11 cellular contexts compared by ENCODE assay signal in the genomic region with DNA sequence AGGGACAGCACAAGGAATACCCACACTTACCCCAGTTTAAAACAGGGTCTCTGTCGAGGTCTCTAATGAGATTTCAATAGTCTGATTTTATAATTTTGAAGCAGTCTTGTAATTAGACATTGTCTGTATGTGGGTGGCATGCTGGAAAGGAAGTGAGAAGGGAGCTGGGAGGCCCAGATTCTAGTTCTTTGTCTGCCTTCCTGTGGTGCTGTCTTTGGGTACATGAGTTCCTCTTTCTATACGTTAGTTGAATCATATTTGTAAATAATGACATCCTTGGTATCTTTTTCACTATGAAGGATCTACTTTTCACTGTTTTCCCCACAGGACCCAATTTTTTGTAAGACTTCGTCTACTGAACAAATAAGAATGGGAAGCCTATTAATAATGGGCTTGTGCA. TPM values are rescaled to one million over a fixed set of nuclear protein-coding genes. Genes with fewer than 3 reads are reported as not detected.
DNase-seq lines count a peak whose midpoint lies in the region; ATAC-seq, FAIRE-seq and TF ChIP-seq lines count a peak whose summit lies in the region.
"Had no signal": no experiment of that assay in that cellular context is flagged by ENCODE, and none has a peak within 500 bp of the region (broad histone marks: within the 10 kb centered on the region; RNA-seq: fewer than 3 reads in every experiment).

No MANE protein-coding gene starts in this region.

- FAIRE-seq in GM12892 (lab: Jason Lieb, UNC) (peak; percentile 86), HepG2 (lab: Jason Lieb, UNC) (no peak)

- POLR2A ChIA-PET in activated CD8-positive, alpha-beta T cell treated with anti-CD3 and anti-CD28 coated beads for 36 hours (lab: Charles Lee), result no interaction called here
- POLR2A ChIA-PET in HepG2 (lab: Yijun Ruan, JAX), result no interaction called here

- no peaks in the 10 kb centered on the region for H3K4me1 Mint-ChIP-seq in activated CD8-positive, alpha-beta T cell treated with anti-CD3 and anti-CD28 coated beads for 36 hours (ENCODE audit: low read depth)

- H4K20me1 ChIP-seq in HepG2 (ENCODE audit: insufficient read depth, low read length) (no peaks in the 10 kb centered on the region), osteoblast (ENCODE audit: insufficient read depth, low read length) (no peaks in the 10 kb centered on the region)

- H3K36me3 Mint-ChIP-seq in activated CD8-positive, alpha-beta T cell treated with anti-CD3 and anti-CD28 coated beads for 36 hours (ENCODE audit: low read depth), result no peaks in the 10 kb centered on the region

- H3K4me1 ChIP-seq in HepG2 (ENCODE audit: insufficient read depth, low read length) (no peaks in the 10 kb centered on the region), osteoblast (ENCODE audit: insufficient read depth, low read length) (no peaks in the 10 kb centered on the region)

- DNase-seq in GM12892 (ENCODE audit: insufficient read length) (peak; percentile 26), NOMO-1 (lab: John Stamatoyannopoulos, UW; ENCODE audit: unreplicated experiment in 2 of 2) (peak; percentile 60 to 89), NCI-H1092 treated with DMSO at 0.1 percent for 48 hours (lab: John Stamatoyannopoulos, UW) (no peak), HepG2 (ENCODE audit: low spot score) (no peak), osteoblast (ENCODE audit: insufficient read length, low spot score, missing footprints) (no peak)
- DNase-seq in activated CD8-positive, alpha-beta T cell treated with anti-CD3 and anti-CD28 coated beads for 36 hours, result no peak
- DNase-seq: activated gamma-delta T cell, GOT3 had no signal

- ATAC-seq in GM19467 (IDR thresholded peaks at IDR 0.05; ENCODE audit: unreplicated experiment), result peak; percentile 81
- ATAC-seq in HG03060 (IDR thresholded peaks at IDR 0.05; ENCODE audit: low read depth, unreplicated experiment), result peak; percentile 82
- ATAC-seq in activated CD8-positive, alpha-beta T cell treated with anti-CD3 and anti-CD28 coated beads for 36 hours, result no peak
- no peak for ATAC-seq in HepG2

- H3K4me3 Mint-ChIP-seq in activated CD8-positive, alpha-beta T cell treated with anti-CD3 and anti-CD28 coated beads for 36 hours, result no peak overlapping the region

- H3K27me3 ChIP-seq in HepG2 (ENCODE audit: control insufficient read depth in 1 of 2, insufficient read depth in 2 of 2, low read length in 2 of 2), result no peaks in the 10 kb centered on the region
- H3K27me3 ChIP-seq in osteoblast (ENCODE audit: insufficient read depth, low read length), result no peaks in the 10 kb centered on the region

- CTCF ChIA-PET in activated CD8-positive, alpha-beta T cell treated with anti-CD3 and anti-CD28 coated beads for 36 hours (lab: Charles Lee), result interaction anchor here (1.5 to 1.6 kb wide), 2 partner anchors 10 to 12 kb away, joined by 3 to 6 read pairs; no protein-coding TSS in a partner anchor
- CTCF ChIA-PET in HepG2 (lab: Yijun Ruan, JAX; ENCODE audit: low intra/inter-chr PET ratio, low total read pairs), result no interaction called here

- H3K36me3 ChIP-seq in HepG2 (replicated peaks in 1 of 2; ENCODE audit: control insufficient read depth in 1 of 2, insufficient read depth in 2 of 2, low read length in 2 of 2), result no peaks in the 10 kb centered on the region
- no peaks in the 10 kb centered on the region for H3K36me3 ChIP-seq in osteoblast (ENCODE audit: insufficient read depth, low read length)

- no peak overlapping the region for H3K27ac Mint-ChIP-seq in activated CD8-positive, alpha-beta T cell treated with anti-CD3 and anti-CD28 coated beads for 36 hours

- no peak for TF ChIP-seq CTCF in activated CD8-positive, alpha-beta T cell treated with anti-CD3 and anti-CD28 coated beads for 36 hours (IDR thresholded peaks at IDR 0.05)
- TF ChIP-seq CTCF in HepG2 (CRISPR knock-in tag; IDR thresholded peaks at IDR 0.05) (no peak), osteoblast (IDR thresholded peaks at IDR 0.05; ENCODE audit: extremely low read depth, low read depth, low read length) (no peak)

- H3K9me3 ChIP-seq in HepG2 (ENCODE audit: low read length) (no peaks in the 10 kb centered on the region), osteoblast (ENCODE audit: low read depth, low read length) (no peaks in the 10 kb centered on the region)

- intact Hi-C loops in activated CD8-positive, alpha-beta T cell treated with anti-CD3 and anti-CD28 coated beads for 36 hours (cut with micrococcal nuclease), result no loop called here
- intact Hi-C loops in HepG2 (cut with micrococcal nuclease; ENCODE audit: unreplicated experiment), result no loop called here

- H3K4me3 ChIP-seq in HepG2 (replicated peaks in 1 of 3; ENCODE audit: insufficient read depth in 1 of 3, low read depth in 2 of 3, low read length in 3 of 3), result no peak overlapping the region
- no peak overlapping the region for H3K4me3 ChIP-seq in osteoblast (ENCODE audit: insufficient read depth, low read length)

- TF ChIP-seq POLR2A in GM12892 (IDR thresholded peaks at IDR 0.05; ENCODE audit: low read depth, low read length), result no peak
- no peak for TF ChIP-seq POLR2A in HepG2 (IDR thresholded peaks at IDR 0.05; ENCODE audit: insufficient read depth in 1 of 2, low read depth in 2 of 2, low read length in 2 of 2)

- no peak overlapping the region for H3K9ac ChIP-seq in HepG2 (ENCODE audit: insufficient read depth, low read depth, low read length)

- TF ChIP-seq RAD21 in HepG2 (CRISPR knock-in tag; IDR thresholded peaks at IDR 0.05), result no peak

- TF ChIP-seq EP300 in HepG2 (IDR thresholded peaks at IDR 0.05; ENCODE audit: low read depth in 2 of 2, low read length in 2 of 2), result no peak
- TF ChIP-seq EP300 in HepG2 (CRISPR knock-in tag; IDR thresholded peaks at IDR 0.05; ENCODE audit: borderline replicate concordance), result no peak

- in situ Hi-C loops in HepG2 (cut with HindIII; ENCODE audit: extremely low pct_ligation_motif_present, low pct_unique_long_range_greater_than_20kb), result no loop called here

- H3K27me3 Mint-ChIP-seq in activated CD8-positive, alpha-beta T cell treated with anti-CD3 and anti-CD28 coated beads for 36 hours, result no peaks in the 10 kb centered on the region

- 4% methylated on average over 3 of the region's 3 CpGs for WGBS in HepG2 (ENCODE audit: low lambda C conversion rate)

- no peak overlapping the region for H2AFZ ChIP-seq in HepG2 (ENCODE audit: low read length)
- H2AFZ ChIP-seq in osteoblast (ENCODE audit: low read length), result no peak overlapping the region

- H3K79me2 ChIP-seq in HepG2 (ENCODE audit: insufficient read depth, low read length), result no peaks in the 10 kb centered on the region
- no peaks in the 10 kb centered on the region for H3K79me2 ChIP-seq in osteoblast (ENCODE audit: insufficient read depth, low read length)

- H3K4me2 ChIP-seq in HepG2 (ENCODE audit: low read depth, low read length), result no peak overlapping the region
- no peak overlapping the region for H3K4me2 ChIP-seq in osteoblast (ENCODE audit: insufficient read depth, low read length)

- no TSS peak for BruUV-seq in HepG2 (replicated peaks; lab: Mats Ljungman, UMichigan)

- H3K9me3 Mint-ChIP-seq in activated CD8-positive, alpha-beta T cell treated with anti-CD3 and anti-CD28 coated beads for 36 hours, result no peaks in the 10 kb centered on the region

- H3K27ac ChIP-seq in HepG2 (ENCODE audit: extremely low read length, insufficient read depth, low read length) (no peak overlapping the region), osteoblast (ENCODE audit: low read depth, low read length) (no peak overlapping the region)
- H3K27ac ChIP-seq: C4-2B had no signal

TF ChIP-seq in HepG2, 621 proteins besides CTCF, POLR2A, EP300 and RAD21:
- TF ChIP-seq SALL2 (CRISPR knock-in tag; IDR thresholded peaks at IDR 0.05) (no peak), IKZF1 (IDR thresholded peaks at IDR 0.05) (no peak), ZNF546 (CRISPR knock-in tag; conservative IDR thresholded peaks at IDR 0.05) (no peak), MIER2 (CRISPR knock-in tag; IDR thresholded peaks at IDR 0.05) (no peak), RXRB (CRISPR knock-in tag; IDR thresholded peaks at IDR 0.05; ENCODE audit: borderline replicate concordance) (no peak), ZNF124 (CRISPR knock-in tag; IDR thresholded peaks at IDR 0.05) (no peak), SIN3B (IDR thresholded peaks at IDR 0.05; ENCODE audit: low read length) (no peak), SALL1 (CRISPR knock-in tag; IDR thresholded peaks at IDR 0.05) (no peak), MYC (CRISPR knock-in tag; IDR thresholded peaks at IDR 0.05; ENCODE audit: borderline replicate concordance) (no peak)
- TF ChIP-seq, protein P1, sequence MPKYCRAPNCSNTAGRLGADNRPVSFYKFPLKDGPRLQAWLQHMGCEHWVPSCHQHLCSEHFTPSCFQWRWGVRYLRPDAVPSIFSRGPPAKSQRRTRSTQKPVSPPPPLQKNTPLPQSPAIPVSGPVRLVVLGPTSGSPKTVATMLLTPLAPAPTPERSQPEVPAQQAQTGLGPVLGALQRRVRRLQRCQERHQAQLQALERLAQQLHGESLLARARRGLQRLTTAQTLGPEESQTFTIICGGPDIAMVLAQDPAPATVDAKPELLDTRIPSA (CRISPR knock-in tag; IDR thresholded peaks at IDR 0.05; ENCODE audit: borderline replicate concordance), result no peak
TF ChIP-seq in HepG2: peak in this region for 0.

RNA-seq across cellular contexts. Expression of a gene that starts 42.0 kb away (rescaled TPM):
- not detected for polyA plus RNA-seq in GM12892 (2012; ENCODE audit: missing spikeins)
- not detected for total RNA-seq in activated CD8-positive, alpha-beta T cell treated with anti-CD3 and anti-CD28 coated beads for 36 hours
- total RNA-seq in HepG2 (2016; rRNA removed; fragmentation: Illumina TruSeq; extraction: Trizol) (not detected in 2 replicates), osteoblast (63.3 and 76.9 TPM in 2 replicates)
- not detected in 2 replicates for total RNA-seq in HepG2 (2016; cell fraction: cytosol; rRNA removed; fragmentation: Illumina TruSeq; extraction: Trizol; ENCODE audit: low read depth)
- not detected in 2 replicates for total RNA-seq in HepG2 (2016; cell fraction: insoluble cytoplasmic fraction; rRNA removed; fragmentation: Illumina TruSeq; extraction: Trizol)
- total RNA-seq in HepG2 (2016; cell fraction: membrane; rRNA removed; fragmentation: Illumina TruSeq; extraction: Trizol), result not detected in 2 replicates
- not detected in 2 replicates for total RNA-seq in HepG2 (2016; cell fraction: nucleus; rRNA removed; fragmentation: Illumina TruSeq; extraction: Trizol)
- polyA plus RNA-seq in HepG2 (2011; rRNA removed), result under 0.01 TPM in 1 of 2 replicates, not detected in the other
- polyA plus RNA-seq in HepG2 (2011; cell fraction: cytosol; rRNA removed), result not detected in 2 replicates
- not detected in 2 replicates for polyA plus RNA-seq in HepG2 (2011; cell fraction: nucleus; rRNA removed)
- not detected in 2 replicates for polyA plus RNA-seq in HepG2 (2012)
- polyA plus RNA-seq in HepG2 (2016; cell fraction: cytosol; fragmentation: Illumina TruSeq; extraction: Trizol; ENCODE audit: low read depth), result not detected in 2 replicates
- polyA plus RNA-seq in HepG2 (2016; cell fraction: insoluble cytoplasmic fraction; fragmentation: Illumina TruSeq; extraction: Trizol; ENCODE audit: low read depth), result not detected in 2 replicates
- not detected in 2 replicates for polyA plus RNA-seq in HepG2 (2016; cell fraction: membrane; fragmentation: Illumina TruSeq; extraction: Trizol; ENCODE audit: low read depth)
- not detected in 2 replicates for polyA plus RNA-seq in HepG2 (2016; cell fraction: nucleus; fragmentation: Illumina TruSeq; extraction: Trizol; ENCODE audit: insufficient read depth, low read depth)
- 0.07 TPM in 1 of 2 replicates, not detected in the other for polyA minus RNA-seq in HepG2 (2011; rRNA and poly(A)+ RNA removed; ENCODE audit: low replicate concordance)
- not detected in 2 replicates for polyA minus RNA-seq in HepG2 (2011; cell fraction: cytosol; rRNA and poly(A)+ RNA removed)
- polyA minus RNA-seq in HepG2 (2011; cell fraction: nucleus; rRNA and poly(A)+ RNA removed), result not detected in 2 replicates

Comparison
In these comparisons a context has a peak if more than half of its experiments do, and no peak if none do; other contexts are left out.
1. DNase-seq: peak in GM12892 (single experiment) and NOMO-1 (2 of 2); none in activated CD8-positive, alpha-beta T cell treated with anti-CD3 and anti-CD28 coated beads for 36 hours (single experiment), NCI-H1092 treated with DMSO at 0.1 percent for 48 hours (single experiment), HepG2 (single experiment) and osteoblast (single experiment).
2. ATAC-seq: peak in GM19467 (single experiment) and HG03060 (single experiment); none in activated CD8-positive, alpha-beta T cell treated with anti-CD3 and anti-CD28 coated beads for 36 hours (single experiment) and HepG2 (single experiment).
3. RNA of a gene that starts 42.0 kb away (total RNA-seq): 63.3 to 76.9 TPM in osteoblast; not detected in activated CD8-positive, alpha-beta T cell treated with anti-CD3 and anti-CD28 coated beads for 36 hours and not detected in HepG2; every median in the first group is over 10 times any median in the second.